Comparison of ENCODE assay signal across 8 cellular contexts in genomic region chr15:76057332-76058000, GRCh38. TPM values are rescaled to one million over a fixed set of nuclear protein-coding genes. Genes with fewer than 3 reads are reported as not detected.
DNase-seq lines count a peak whose midpoint lies in the region; ATAC-seq and TF ChIP-seq lines count a peak whose summit lies in the region.

No MANE protein-coding gene starts in this region.

- H3K9me3 Mint-ChIP-seq in natural killer cell, result no peaks in the 10 kb centered on the region
- no peaks in the 10 kb centered on the region for H3K9me3 Mint-ChIP-seq in natural killer cell treated with Interleukin-12 subunit alpha and Interleukin-12 subunit beta and Interleukin-15 and Interleukin-18, amount 100 ng/mL, for 72 hours

- H3K4me3 Mint-ChIP-seq in natural killer cell, result no peak overlapping the region
- H3K4me3 Mint-ChIP-seq in natural killer cell treated with Interleukin-12 subunit alpha and Interleukin-12 subunit beta and Interleukin-15 and Interleukin-18, amount 100 ng/mL, for 72 hours, result no peak overlapping the region

- ATAC-seq in natural killer cell (peak in 1 of 3 donors; percentile 22), HG02678 (IDR thresholded peaks at IDR 0.05; ENCODE audit: unreplicated experiment) (no peak)
- ATAC-seq in natural killer cell treated with Interleukin-12 subunit alpha and Interleukin-12 subunit beta and Interleukin-15 and Interleukin-18, amount 100 ng/mL, for 72 hours, result no peak

- peak; percentile 80 for TF ChIP-seq CTCF in natural killer cell (IDR thresholded peaks at IDR 0.05)

- H3K27ac Mint-ChIP-seq in natural killer cell, result no peak overlapping the region
- H3K27ac Mint-ChIP-seq in natural killer cell treated with Interleukin-12 subunit alpha and Interleukin-12 subunit beta and Interleukin-15 and Interleukin-18, amount 100 ng/mL, for 72 hours, result no peak overlapping the region

- peaks cover 13 to 19% of the 10 kb centered on the region in 2 donors for H3K4me1 Mint-ChIP-seq in natural killer cell
- peaks cover 21 to 24% of the 10 kb centered on the region in 2 donors for H3K4me1 Mint-ChIP-seq in natural killer cell treated with Interleukin-12 subunit alpha and Interleukin-12 subunit beta and Interleukin-15 and Interleukin-18, amount 100 ng/mL, for 72 hours (ENCODE audit: low read depth in 2 of 2)

- peak overlapping the region; percentile 20 for H3K4me3 ChIP-seq in skeletal muscle cell (ENCODE audit: low read depth, low read length)

- intact Hi-C loops in natural killer cell (cut with micrococcal nuclease), result loop anchor here (1.0 kb wide), 1 partner anchor 82 kb away; no protein-coding TSS in a partner anchor

- CTCF ChIA-PET in HEK293T (lab: Yijun Ruan, JAX), result interaction anchor here (0.7 to 7.2 kb wide), 11 partner anchors 8 to 256 kb away, joined by 3 to 132 read pairs (median 5); no protein-coding TSS in a partner anchor

- DNase-seq in natural killer cell, result no peak
- DNase-seq in natural killer cell treated with Interleukin-12 subunit alpha and Interleukin-12 subunit beta and Interleukin-15 and Interleukin-18, amount 100 ng/mL, for 72 hours (ENCODE audit: low spot score), result no peak
- DNase-seq in HEK293T (ENCODE audit: extremely low spot score), result peak; percentile 31
- peak; percentile 59 for DNase-seq in NCI-H2171 treated with DMSO at 0.1 percent for 48 hours (lab: John Stamatoyannopoulos, UW)
- DNase-seq in activated T-cell treated with anti-CD3 and anti-CD28 coated beads for 4 hours, result peak; percentile 41
- DNase-seq in germinal center (ENCODE audit: low spot score), result peak; percentile 49
- no peak for DNase-seq in skeletal muscle cell (ENCODE audit: low read depth)

- POLR2A ChIA-PET in HEK293T (lab: Yijun Ruan, JAX), result interaction anchor here (0.6 kb wide), 1 partner anchor 82 kb away, joined by 3 read pairs; no protein-coding TSS in a partner anchor

- peaks cover 41 to 44% of the 10 kb centered on the region in 2 donors for H3K27me3 Mint-ChIP-seq in natural killer cell (ENCODE audit: low read depth in 2 of 2)
- H3K27me3 Mint-ChIP-seq in natural killer cell treated with Interleukin-12 subunit alpha and Interleukin-12 subunit beta and Interleukin-15 and Interleukin-18, amount 100 ng/mL, for 72 hours, result peaks cover 36 to 45% of the 10 kb centered on the region in 2 donors

- H3K36me3 Mint-ChIP-seq in natural killer cell, result no peaks in the 10 kb centered on the region
- H3K36me3 Mint-ChIP-seq in natural killer cell treated with Interleukin-12 subunit alpha and Interleukin-12 subunit beta and Interleukin-15 and Interleukin-18, amount 100 ng/mL, for 72 hours, result no peaks in the 10 kb centered on the region

TF ChIP-seq in HEK293T, 16 proteins besides CTCF, POLR2A, EP300 and RAD21:
- no peak for TF ChIP-seq PKNOX1 (IDR thresholded peaks at IDR 0.05)
- TF ChIP-seq L3MBTL2 (conservative IDR thresholded peaks at IDR 0.05), result no peak
- TF ChIP-seq ZNF384 (IDR thresholded peaks at IDR 0.05), result no peak
- no peak for TF ChIP-seq FOXK2 (IDR thresholded peaks at IDR 0.05)
- TF ChIP-seq CTBP1 (IDR thresholded peaks at IDR 0.05; ENCODE audit: borderline replicate concordance), result no peak
- TF ChIP-seq ARNT (IDR thresholded peaks at IDR 0.05), result no peak
- no peak for TF ChIP-seq BHLHE40 (IDR thresholded peaks at IDR 0.05; ENCODE audit: borderline replicate concordance)
- TF ChIP-seq HDGF (IDR thresholded peaks at IDR 0.05; ENCODE audit: borderline replicate concordance), result no peak
- TF ChIP-seq SUZ12 (IDR thresholded peaks at IDR 0.05), result no peak

RNA-seq across cellular contexts. Expression of gene TMEM266, which starts 2.3 kb away (rescaled TPM):
- not detected for total RNA-seq in natural killer cell
- total RNA-seq in natural killer cell treated with Interleukin-12 subunit alpha and Interleukin-12 subunit beta and Interleukin-15 and Interleukin-18, amount 100 ng/mL, for 72 hours, result under 1 TPM in 1 of 2 donors, not detected in 1; 0.24 TPM

RNA-seq across cellular contexts. Expression of gene NRG4, which starts 45.2 kb away (rescaled TPM):
- not detected for total RNA-seq in natural killer cell
- total RNA-seq in natural killer cell treated with Interleukin-12 subunit alpha and Interleukin-12 subunit beta and Interleukin-15 and Interleukin-18, amount 100 ng/mL, for 72 hours, result under 1 TPM in 1 of 2 donors, not detected in 1; 0.21 TPM

Comparison
In these comparisons a context has a peak if more than half of its experiments do, and no peak if none do; other contexts are left out.
1. DNase-seq: peak in HEK293T (single experiment), NCI-H2171 treated with DMSO at 0.1 percent for 48 hours (single experiment), activated T-cell treated with anti-CD3 and anti-CD28 coated beads for 4 hours (single experiment) and germinal center (single experiment); none in natural killer cell (single experiment), natural killer cell treated with Interleukin-12 subunit alpha and Interleukin-12 subunit beta and Interleukin-15 and Interleukin-18, amount 100 ng/mL, for 72 hours (single experiment) and skeletal muscle cell (single experiment).